In the genomic region with DNA sequence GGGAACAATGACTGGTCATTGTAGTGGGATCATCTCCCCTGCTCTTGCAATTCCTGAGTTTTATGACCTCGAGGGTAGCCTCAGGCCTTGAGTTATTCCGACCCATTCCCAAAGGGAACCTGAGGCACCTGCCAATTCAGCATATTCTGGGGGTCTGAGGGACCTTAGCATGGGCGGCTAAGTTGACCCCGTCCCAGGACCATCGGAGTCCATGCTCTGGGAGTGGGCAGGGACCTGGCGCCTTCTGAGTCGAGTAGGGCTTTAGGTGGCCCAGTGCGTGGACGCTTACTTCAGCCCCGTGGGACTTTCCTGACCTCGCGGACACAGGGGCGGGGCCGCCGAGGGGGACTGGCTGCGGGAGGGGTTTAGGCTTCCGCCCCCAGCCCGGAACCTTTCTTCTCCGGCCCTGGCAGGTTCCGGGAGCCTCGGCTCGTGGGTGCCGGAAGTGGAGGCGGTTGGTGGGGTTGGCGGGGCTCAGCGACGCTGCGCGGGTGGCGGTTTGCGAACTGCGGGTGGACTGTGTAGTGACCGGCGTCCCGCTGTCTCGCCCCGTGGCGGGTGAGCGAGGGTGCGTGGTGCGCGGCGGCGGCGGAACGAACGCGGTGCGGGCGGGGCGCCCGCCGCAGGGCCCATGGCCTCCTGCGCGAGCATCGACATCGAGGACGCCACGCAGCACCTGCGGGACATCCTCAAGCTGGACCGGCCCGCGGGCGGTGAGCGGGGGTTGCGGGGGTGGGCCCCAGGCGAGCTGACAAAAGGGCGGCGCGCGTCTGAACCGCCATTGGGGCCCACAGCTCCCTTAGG, we compare ENCODE assay signal across 8 cellular contexts. TPM values are rescaled to one million over a fixed set of nuclear protein-coding genes. Genes with fewer than 3 reads are reported as not detected.
DNase-seq lines count a peak whose midpoint lies in the region; ATAC-seq and TF ChIP-seq lines count a peak whose summit lies in the region.

A gene with protein sequence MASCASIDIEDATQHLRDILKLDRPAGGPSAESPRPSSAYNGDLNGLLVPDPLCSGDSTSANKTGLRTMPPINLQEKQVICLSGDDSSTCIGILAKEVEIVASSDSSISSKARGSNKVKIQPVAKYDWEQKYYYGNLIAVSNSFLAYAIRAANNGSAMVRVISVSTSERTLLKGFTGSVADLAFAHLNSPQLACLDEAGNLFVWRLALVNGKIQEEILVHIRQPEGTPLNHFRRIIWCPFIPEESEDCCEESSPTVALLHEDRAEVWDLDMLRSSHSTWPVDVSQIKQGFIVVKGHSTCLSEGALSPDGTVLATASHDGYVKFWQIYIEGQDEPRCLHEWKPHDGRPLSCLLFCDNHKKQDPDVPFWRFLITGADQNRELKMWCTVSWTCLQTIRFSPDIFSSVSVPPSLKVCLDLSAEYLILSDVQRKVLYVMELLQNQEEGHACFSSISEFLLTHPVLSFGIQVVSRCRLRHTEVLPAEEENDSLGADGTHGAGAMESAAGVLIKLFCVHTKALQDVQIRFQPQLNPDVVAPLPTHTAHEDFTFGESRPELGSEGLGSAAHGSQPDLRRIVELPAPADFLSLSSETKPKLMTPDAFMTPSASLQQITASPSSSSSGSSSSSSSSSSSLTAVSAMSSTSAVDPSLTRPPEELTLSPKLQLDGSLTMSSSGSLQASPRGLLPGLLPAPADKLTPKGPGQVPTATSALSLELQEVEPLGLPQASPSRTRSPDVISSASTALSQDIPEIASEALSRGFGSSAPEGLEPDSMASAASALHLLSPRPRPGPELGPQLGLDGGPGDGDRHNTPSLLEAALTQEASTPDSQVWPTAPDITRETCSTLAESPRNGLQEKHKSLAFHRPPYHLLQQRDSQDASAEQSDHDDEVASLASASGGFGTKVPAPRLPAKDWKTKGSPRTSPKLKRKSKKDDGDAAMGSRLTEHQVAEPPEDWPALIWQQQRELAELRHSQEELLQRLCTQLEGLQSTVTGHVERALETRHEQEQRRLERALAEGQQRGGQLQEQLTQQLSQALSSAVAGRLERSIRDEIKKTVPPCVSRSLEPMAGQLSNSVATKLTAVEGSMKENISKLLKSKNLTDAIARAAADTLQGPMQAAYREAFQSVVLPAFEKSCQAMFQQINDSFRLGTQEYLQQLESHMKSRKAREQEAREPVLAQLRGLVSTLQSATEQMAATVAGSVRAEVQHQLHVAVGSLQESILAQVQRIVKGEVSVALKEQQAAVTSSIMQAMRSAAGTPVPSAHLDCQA (N-terminal part only) (plus strand): TSS at position 422 of the 804 bp plus-strand sequence. CDS start 210 bp downstream, at position 632.

- H3K9me3 ChIP-seq in HUES6 (ENCODE audit: control insufficient read depth, insufficient read depth, low read depth, low read length) (no peaks in the 10 kb centered on the region), SK-N-SH (no peaks in the 10 kb centered on the region)

- H3K4me3 ChIP-seq in HUES6 (ENCODE audit: low read depth, low read length) = peak within 1 kb of the TSS; percentile 97
- peak within 1 kb of the TSS; percentile 94 to 96 for H3K4me3 ChIP-seq in SK-N-SH (ENCODE audit: low read depth in 2 of 2, low read length in 1 of 2)

- POLR2A ChIA-PET in SK-N-SH (lab: Yijun Ruan, JAX) = interaction anchor here (1.3 to 1.4 kb wide), 2 partner anchors 10 to 12 kb away, joined by 5 to 6 read pairs; partner anchors contain the start of gene NRN1L

- peak within 1 kb of the TSS; percentile 82; the same call in 1 of the 2 replicates for H2AFZ ChIP-seq in SK-N-SH (ENCODE audit: low read depth)

- H3K79me2 ChIP-seq in SK-N-SH (ENCODE audit: insufficient read depth) = peaks cover 49% of the 10 kb centered on the region

- no peak for TF ChIP-seq RAD21 in SK-N-SH (IDR thresholded peaks at IDR 0.05; ENCODE audit: low read length)

- CTCF ChIA-PET in SK-N-SH (lab: Yijun Ruan, JAX) = interaction anchor here (0.8 to 22.4 kb wide), 4 partner anchors 12 to 59 kb away, joined by 4 to 564 read pairs (median 28); partner anchors contain the start of genes CTRL, LCAT, NRN1L and PSMB10

- DNase-seq in D341Med (ENCODE audit: low spot score) (peak; percentile 92), SK-N-SH (peak; percentile 95), germinal center (ENCODE audit: low spot score) (peak; percentile 90), non-pigmented ciliary epithelial cell (ENCODE audit: low read depth) (peak; percentile 30), substantia nigra (lab: John Stamatoyannopoulos, UW) (peak in 48 of 49 donors; percentile 19 to 85 (median 62))
- peak; percentile 87 for DNase-seq in activated naive CD4-positive, alpha-beta T cell treated with anti-CD3 and anti-CD28 coated beads, Interleukin-2, amount 50 U/mL, for 16 hours

- peak in 1 of 2 experiments; percentile 54; a peak in 1 of 4 replicates for TF ChIP-seq EP300 in SK-N-SH (IDR thresholded peaks at IDR 0.05; ENCODE audit: borderline replicate concordance in 1 of 2, low read depth in 1 of 2, low read length in 1 of 2)

- H3K27ac ChIP-seq in HUES6 (ENCODE audit: low read depth, low read length) (peak within 1 kb of the TSS; percentile 91), SK-N-SH (ENCODE audit: low read depth in 2 of 2, low read length in 1 of 2) (peak within 1 kb of the TSS; percentile 64 to 66; a peak in 3 of 4 replicates), substantia nigra (ENCODE audit: low read depth, low read length, poor library complexity, severe bottlenecking) (peak within 1 kb of the TSS; percentile 81)

- H3K9ac ChIP-seq in HUES6 (ENCODE audit: low read length) (peak within 1 kb of the TSS; percentile 94), SK-N-SH (peak within 1 kb of the TSS; percentile 95)

- H4K20me1 ChIP-seq in SK-N-SH (ENCODE audit: insufficient read depth) = peaks cover 30% of the 10 kb centered on the region

- peak; percentile 56 for ATAC-seq in GM21360 (IDR thresholded peaks at IDR 0.05; ENCODE audit: unreplicated experiment)

- no peak for TF ChIP-seq CTCF in SK-N-SH (IDR thresholded peaks at IDR 0.05)

- H3K9me2 ChIP-seq in SK-N-SH = no peaks in the 10 kb centered on the region

- H3K36me3 ChIP-seq in HUES6 (ENCODE audit: control insufficient read depth, insufficient read depth, low read length) (peaks cover 66% of the 10 kb centered on the region), SK-N-SH (replicated peaks in 1 of 2; ENCODE audit: control insufficient read depth in 1 of 2, insufficient read depth in 2 of 2, low read length in 1 of 2) (peaks cover 21 to 52% of the 10 kb centered on the region in 2 experiments)

- H3K27me3 ChIP-seq in HUES6 (ENCODE audit: control insufficient read depth, insufficient read depth, low read length) = no peaks in the 10 kb centered on the region
- H3K27me3 ChIP-seq in SK-N-SH (ENCODE audit: insufficient read depth) = no peaks in the 10 kb centered on the region

- H3K4me1 ChIP-seq in HUES6 (ENCODE audit: control insufficient read depth, insufficient read depth, low read length) (peaks cover 13% of the 10 kb centered on the region; the same call in 1 of the 2 replicates), SK-N-SH (ENCODE audit: control insufficient read depth in 1 of 2, insufficient read depth in 2 of 2, low read depth in 1 of 2, low read length in 1 of 2) (peaks cover 11 to 13% of the 10 kb centered on the region in 2 experiments; a peak in 1 of 4 replicates)

- H3K4me2 ChIP-seq in SK-N-SH = peak within 1 kb of the TSS; percentile 99

- peaks cover 22% of the 10 kb centered on the region for H3F3A ChIP-seq in SK-N-SH (replicated peaks; ENCODE audit: insufficient read depth)

- WGBS in SK-N-SH (ENCODE audit: low lambda C conversion rate) = 0% methylated on average over 19 of the region's 72 CpGs

TF ChIP-seq in SK-N-SH, 30 proteins besides CTCF, POLR2A, EP300 and RAD21 (continues in another document):
- TF ChIP-seq EZH2phosphoT487 (IDR thresholded peaks at IDR 0.05; ENCODE audit: borderline replicate concordance, low read depth) (no peak), ELF1 (IDR thresholded peaks at IDR 0.05) (peak; percentile 73), RCOR1 (IDR thresholded peaks at IDR 0.05; ENCODE audit: low read length) (no peak), FOXM1 (IDR thresholded peaks at IDR 0.05; ENCODE audit: low read depth) (no peak), TAF1 (IDR thresholded peaks at IDR 0.05; ENCODE audit: borderline replicate concordance, low read depth, low read length) (peak; percentile 85), TEAD4 (IDR thresholded peaks at IDR 0.05; ENCODE audit: borderline replicate concordance, insufficient read depth) (no peak), GATA2 (CRISPR knock-in tag; IDR thresholded peaks at IDR 0.05) (no peak), RXRA (IDR thresholded peaks at IDR 0.05; ENCODE audit: borderline replicate concordance, low read depth) (no peak), RFX5 (IDR thresholded peaks at IDR 0.05; ENCODE audit: low read length) (no peak), SIN3A (IDR thresholded peaks at IDR 0.05; ENCODE audit: borderline replicate concordance, low read depth, low read length) (peak; percentile 96), IRF3 (IDR thresholded peaks at IDR 0.05; ENCODE audit: low read depth, low read length) (no peak)
- TF ChIP-seq, protein P1, sequence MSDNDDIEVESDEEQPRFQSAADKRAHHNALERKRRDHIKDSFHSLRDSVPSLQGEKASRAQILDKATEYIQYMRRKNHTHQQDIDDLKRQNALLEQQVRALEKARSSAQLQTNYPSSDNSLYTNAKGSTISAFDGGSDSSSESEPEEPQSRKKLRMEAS (IDR thresholded peaks at IDR 0.05; ENCODE audit: low read depth) = peak; percentile 78; the same call in 1 of the 2 replicates
- TF ChIP-seq, protein P2, sequence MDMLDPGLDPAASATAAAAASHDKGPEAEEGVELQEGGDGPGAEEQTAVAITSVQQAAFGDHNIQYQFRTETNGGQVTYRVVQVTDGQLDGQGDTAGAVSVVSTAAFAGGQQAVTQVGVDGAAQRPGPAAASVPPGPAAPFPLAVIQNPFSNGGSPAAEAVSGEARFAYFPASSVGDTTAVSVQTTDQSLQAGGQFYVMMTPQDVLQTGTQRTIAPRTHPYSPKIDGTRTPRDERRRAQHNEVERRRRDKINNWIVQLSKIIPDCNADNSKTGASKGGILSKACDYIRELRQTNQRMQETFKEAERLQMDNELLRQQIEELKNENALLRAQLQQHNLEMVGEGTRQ (IDR thresholded peaks at IDR 0.05; ENCODE audit: borderline replicate concordance, low read depth, low read length) = no peak

RNA-seq across cellular contexts. Expression of the gene that starts here (rescaled TPM):
- 38.0 and 45.1 TPM in 2 replicates for polyA plus RNA-seq in SK-N-SH (2012; rRNA removed)
- 15.1 and 23.7 TPM in 2 replicates for polyA plus RNA-seq in SK-N-SH (2012; cell fraction: cytosol; rRNA removed)
- polyA plus RNA-seq in SK-N-SH (2012; cell fraction: nucleus; rRNA removed) = 221 and 269 TPM in 2 replicates

Comparison
In these comparisons a context has a peak if more than half of its experiments do, and no peak if none do; other contexts are left out.
1. Peak in every context shown above with its lines: DNase-seq, ATAC-seq, H3K4me3 ChIP-seq and H3K27ac ChIP-seq.
2. DNase-seq: peak in every context shown above with its lines; median percentile 95 in SK-N-SH; 92 in D341Med; 90 in germinal center; 87 in activated naive CD4-positive, alpha-beta T cell treated with anti-CD3 and anti-CD28 coated beads, Interleukin-2, amount 50 U/mL, for 16 hours; 62 in substantia nigra; 30 in non-pigmented ciliary epithelial cell.